In genomic region chr17:68431661-68432071, GRCh38 we compare ENCODE assay signal across 8 cellular contexts.
DNase-seq lines count a peak whose midpoint lies in the region; ATAC-seq and TF ChIP-seq lines count a peak whose summit lies in the region.

No MANE protein-coding gene starts in this region.

- peak; percentile 35 for TF ChIP-seq CTCF in LNCaP clone FGC (IDR thresholded peaks at IDR 0.05; ENCODE audit: control insufficient read depth, extremely low read depth, insufficient read depth)

- H3K4me3 ChIP-seq in LNCaP clone FGC (ENCODE audit: low read depth, low read length): no peak overlapping the region

- peak; percentile 47 for DNase-seq in DMS 273 (lab: John Stamatoyannopoulos, UW; ENCODE audit: unreplicated experiment)
- DNase-seq in DMS 273 treated with DMSO at 0.1 percent for 48 hours (lab: John Stamatoyannopoulos, UW): no peak
- DNase-seq in LNCaP clone FGC (ENCODE audit: low read depth): no peak
- peak; percentile 37 for DNase-seq in activated T-cell treated with anti-CD3 and anti-CD28 coated beads for 4 hours
- peak; percentile 67 for DNase-seq in iPS-NIHi11 (ENCODE audit: low spot score)

- no peak for ATAC-seq in GM21529 (IDR thresholded peaks at IDR 0.05; ENCODE audit: unreplicated experiment)
- no peak for ATAC-seq in GM21717 (IDR thresholded peaks at IDR 0.05; ENCODE audit: unreplicated experiment)
- ATAC-seq in GM18873 (IDR thresholded peaks at IDR 0.05; ENCODE audit: low FRiP score, unreplicated experiment): no peak

Comparison
In these comparisons a context has a peak if more than half of its experiments do, and no peak if none do; other contexts are left out.
1. DNase-seq: peak in DMS 273 (single experiment), activated T-cell treated with anti-CD3 and anti-CD28 coated beads for 4 hours (single experiment) and iPS-NIHi11 (single experiment); none in DMS 273 treated with DMSO at 0.1 percent for 48 hours (single experiment) and LNCaP clone FGC (single experiment).